8 cellular contexts compared by ENCODE assay signal in the genomic region with DNA sequence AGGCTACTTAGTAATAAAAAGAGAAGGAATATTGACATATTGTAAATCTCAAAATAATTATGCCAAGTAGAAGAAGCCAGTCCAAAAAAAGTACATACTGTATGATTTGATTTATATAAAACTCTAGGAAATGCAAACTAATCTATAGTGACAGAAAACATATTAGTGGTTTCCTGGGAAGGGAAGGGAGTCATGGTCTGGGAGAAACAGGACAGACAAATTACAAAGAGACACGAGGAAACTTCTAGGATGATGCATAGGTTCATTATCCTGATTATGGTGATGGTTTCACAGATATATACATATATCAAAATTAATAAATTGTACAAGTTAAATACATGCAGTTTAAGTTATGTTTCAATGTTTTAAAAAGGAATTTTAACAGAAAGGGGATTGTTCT.
"Had no signal": no experiment of that assay in that cellular context is flagged by ENCODE, and none has a peak within 500 bp of the region (broad histone marks: within the 10 kb centered on the region; RNA-seq: fewer than 3 reads in every experiment).

No MANE protein-coding gene starts in this region.

- H3K4me2 ChIP-seq: GM23338 had no signal

- ATAC-seq: GM23338, HepG2 had no signal

- DNase-seq: H9, HCEC 1CT, HFFc6, KG1 had no signal

- FAIRE-seq: H1, H54, HepG2 had no signal

- H3K4me3 ChIP-seq: GM23338 had no signal
